In the genomic region with DNA sequence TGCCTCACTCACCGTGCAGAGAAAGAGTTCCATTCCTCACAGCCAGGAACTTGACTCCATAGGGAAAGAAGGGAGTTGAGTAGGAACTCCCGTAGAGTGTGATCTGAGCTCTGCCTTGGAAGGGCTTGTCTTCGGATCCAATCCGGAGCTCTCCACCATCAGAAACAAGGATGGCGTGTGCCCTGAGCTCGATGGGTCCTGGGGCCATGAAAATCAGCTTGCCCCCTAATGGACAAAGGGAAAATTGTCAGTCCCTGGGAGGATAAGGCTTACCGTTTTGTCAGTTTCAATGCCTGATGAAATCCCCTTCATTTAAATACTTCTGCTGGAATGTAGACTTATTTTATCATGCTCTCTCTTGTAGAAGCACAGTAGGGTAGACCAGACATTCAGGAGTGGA, we compare ENCODE assay signal across 9 cellular contexts.
DNase-seq lines count a peak whose midpoint lies in the region; ATAC-seq and TF ChIP-seq lines count a peak whose summit lies in the region.
"Had no signal": no experiment of that assay in that cellular context is flagged by ENCODE, and none has a peak within 500 bp of the region (broad histone marks: within the 10 kb centered on the region; RNA-seq: fewer than 3 reads in every experiment).

No MANE protein-coding gene starts in this region.

- intact Hi-C loops in HCT116 (cut with micrococcal nuclease) = no loop called here
- intact Hi-C loops in CD4-positive, alpha-beta memory T cell (cut with micrococcal nuclease) = no loop called here

- no peaks in the 10 kb centered on the region for H3K4me1 ChIP-seq in HCT116 (ENCODE audit: control insufficient read depth in 1 of 2, insufficient read depth in 2 of 2, low read length in 2 of 2)
- H3K4me1 ChIP-seq in OCI-LY1 (ENCODE audit: insufficient read depth, low read length, severe bottlenecking) = no peaks in the 10 kb centered on the region
- no peaks in the 10 kb centered on the region for H3K4me1 ChIP-seq in CD4-positive, alpha-beta memory T cell (ENCODE audit: insufficient read depth, low read length)

- no peak for TF ChIP-seq RAD21 in HCT116 (IDR thresholded peaks at IDR 0.05; ENCODE audit: low read depth)

- H3K9me2 ChIP-seq in HCT116 (ENCODE audit: insufficient read depth) (no peaks in the 10 kb centered on the region), OCI-LY1 (ENCODE audit: low read depth, low read length) (no peaks in the 10 kb centered on the region)

- DNase-seq in EL = peak; percentile 2
- DNase-seq in HCT116 (ENCODE audit: low read depth, low spot score) = peak; percentile 10
- peak; percentile 65 for DNase-seq in iPS DF 19.7 (ENCODE audit: low read depth, low spot score)
- no peak for DNase-seq in CD4-positive, alpha-beta memory T cell
- no peak for DNase-seq in NCI-H446 treated with DMSO at 0.1 percent for 48 hours (lab: John Stamatoyannopoulos, UW)
- no peak for DNase-seq in kidney glomerular epithelial cell (lab: John Stamatoyannopoulos, UW)
- DNase-seq: SHP77 treated with DMSO at 0.1 percent for 48 hours had no signal

- CTCF ChIA-PET in HCT116 (lab: Charles Lee) = interaction anchor here (1.0 kb wide), 2 partner anchors 11 to 18 kb away, joined by 3 to 4 read pairs; no protein-coding TSS in a partner anchor
- CTCF ChIA-PET in CD4-positive, alpha-beta memory T cell (lab: Charles Lee; ENCODE audit: partially characterized antibody) = no interaction called here

- H4K20me1 ChIP-seq in HCT116 (ENCODE audit: insufficient read depth) = no peaks in the 10 kb centered on the region
- H4K20me1 ChIP-seq in OCI-LY1 (ENCODE audit: insufficient read depth, low read length) = no peaks in the 10 kb centered on the region

- H3K4me2 ChIP-seq in HCT116 (ENCODE audit: low read length) (no peak overlapping the region), OCI-LY1 (ENCODE audit: low read length) (no peak overlapping the region)

- H3K4me3 ChIP-seq in HCT116 (replicated peaks in 1 of 2; ENCODE audit: low read depth in 1 of 2, low read length in 2 of 2) = no peak overlapping the region
- H3K4me3 ChIP-seq in OCI-LY1 (ENCODE audit: low read depth, low read length, poor library complexity, severe bottlenecking) = no peak overlapping the region
- no peak overlapping the region for H3K4me3 ChIP-seq in CD4-positive, alpha-beta memory T cell (ENCODE audit: low read length in 2 of 2)

- ATAC-seq in HCT116 = peak; percentile 80
- no peak for ATAC-seq in HG03097 (IDR thresholded peaks at IDR 0.05; ENCODE audit: low FRiP score, unreplicated experiment)

- no peaks in the 10 kb centered on the region for H3F3A ChIP-seq in OCI-LY1 (ENCODE audit: insufficient read depth, low read length)

- no peak overlapping the region for H2AFZ ChIP-seq in HCT116 (ENCODE audit: low read depth, low read length, poor library complexity, severe bottlenecking)
- H2AFZ ChIP-seq in OCI-LY1 (ENCODE audit: low read length) = no peak overlapping the region

- H3K36me3 Mint-ChIP-seq in CD4-positive, alpha-beta memory T cell = no peaks in the 10 kb centered on the region

- H3K27me3 ChIP-seq in HCT116 (ENCODE audit: insufficient read depth, low read length) = peaks cover 28% of the 10 kb centered on the region
- H3K27me3 ChIP-seq in OCI-LY1 (ENCODE audit: insufficient read depth, low read length) = no peaks in the 10 kb centered on the region
- H3K27me3 ChIP-seq in CD4-positive, alpha-beta memory T cell (ENCODE audit: insufficient read depth, low read length) = no peaks in the 10 kb centered on the region

- H3K27ac Mint-ChIP-seq in CD4-positive, alpha-beta memory T cell = no peak overlapping the region

- POLR2A ChIA-PET in HCT116 (lab: Charles Lee) = no interaction called here
- POLR2A ChIA-PET in CD4-positive, alpha-beta memory T cell (lab: Charles Lee; ENCODE audit: partially characterized antibody) = no interaction called here

- peak in 2 of 3 experiments; percentile 61 to 63; a peak in 4 of 6 replicates for TF ChIP-seq CTCF in HCT116 (IDR thresholded peaks at IDR 0.05 in 2 of 3, conservative IDR thresholded peaks at IDR 0.05 in 1 of 3; ENCODE audit: borderline replicate concordance in 1 of 3, insufficient read depth in 1 of 3, low read depth in 2 of 3, low read length in 2 of 3)
- peak; percentile 49 for TF ChIP-seq CTCF in OCI-LY1 (IDR thresholded peaks at IDR 0.05; ENCODE audit: low read length)

- H3K4me3 Mint-ChIP-seq in CD4-positive, alpha-beta memory T cell = no peak overlapping the region

- H3K27me3 Mint-ChIP-seq in CD4-positive, alpha-beta memory T cell = no peaks in the 10 kb centered on the region

- H3K9ac ChIP-seq in HCT116 (ENCODE audit: low read length) = no peak overlapping the region
- no peak overlapping the region for H3K9ac ChIP-seq in OCI-LY1 (ENCODE audit: low read length)

- BruUV-seq in HCT116 (replicated peaks; lab: Mats Ljungman, UMichigan) = no TSS peak

- H3K36me3 ChIP-seq in HCT116 (ENCODE audit: control insufficient read depth in 1 of 2, insufficient read depth in 2 of 2, low read length in 2 of 2) (no peaks in the 10 kb centered on the region), OCI-LY1 (ENCODE audit: insufficient read depth, low read length) (no peaks in the 10 kb centered on the region)
- H3K36me3 ChIP-seq in CD4-positive, alpha-beta memory T cell (ENCODE audit: insufficient read depth, low read length) = no peaks in the 10 kb centered on the region

- no peaks in the 10 kb centered on the region for H3K9me3 ChIP-seq in HCT116 (ENCODE audit: control insufficient read depth in 1 of 2, insufficient read depth in 1 of 2, low read depth in 1 of 2, low read length in 2 of 2)
- H3K9me3 ChIP-seq in OCI-LY1 (ENCODE audit: low read length) = no peaks in the 10 kb centered on the region
- H3K9me3 ChIP-seq in CD4-positive, alpha-beta memory T cell (ENCODE audit: control insufficient read depth in 1 of 2, low read length in 2 of 2) = no peaks in the 10 kb centered on the region

- RAD21 ChIA-PET in HCT116 (lab: Charles Lee; ENCODE audit: low non-redundant PET in 1 of 2, low total read pairs in 2 of 2, uncharacterized antibody in 2 of 2, unreplicated experiment in 2 of 2) = no interaction called here

- H3K4me1 Mint-ChIP-seq in CD4-positive, alpha-beta memory T cell = no peaks in the 10 kb centered on the region

- H3K9me3 Mint-ChIP-seq in CD4-positive, alpha-beta memory T cell = no peaks in the 10 kb centered on the region

- TF ChIP-seq POLR2A in HCT116 (IDR thresholded peaks at IDR 0.05; ENCODE audit: borderline replicate concordance, extremely low read depth, insufficient read depth, insufficient read length) = no peak

- H3K79me2 ChIP-seq in HCT116 (ENCODE audit: insufficient read depth, low read length) (no peaks in the 10 kb centered on the region), OCI-LY1 (ENCODE audit: insufficient read depth, low read length) (no peaks in the 10 kb centered on the region)

- H3K27ac ChIP-seq in HCT116 (ENCODE audit: low read depth, low read length) (no peak overlapping the region), OCI-LY1 (ENCODE audit: low read depth, low read length, poor library complexity, severe bottlenecking) (no peak overlapping the region)
- no peak overlapping the region for H3K27ac ChIP-seq in CD4-positive, alpha-beta memory T cell (ENCODE audit: low read depth, low read length)

TF ChIP-seq in HCT116, 20 proteins besides CTCF, POLR2A, EP300 and RAD21:
- no peak for TF ChIP-seq FOSL1 (IDR thresholded peaks at IDR 0.05; ENCODE audit: low read depth)
- no peak for TF ChIP-seq ELF1 (IDR thresholded peaks at IDR 0.05; ENCODE audit: borderline replicate concordance, low read depth)
- TF ChIP-seq EZH2 (IDR thresholded peaks at IDR 0.05) = no peak
TF ChIP-seq in HCT116: peak in this region for 0.

Comparison
In these comparisons a context has a peak if more than half of its experiments do, and no peak if none do; other contexts are left out.
1. DNase-seq: peak in EL (single experiment), HCT116 (single experiment) and iPS DF 19.7 (single experiment); none in CD4-positive, alpha-beta memory T cell (0 of 5), NCI-H446 treated with DMSO at 0.1 percent for 48 hours (single experiment) and kidney glomerular epithelial cell (single experiment).